In the genomic region with DNA sequence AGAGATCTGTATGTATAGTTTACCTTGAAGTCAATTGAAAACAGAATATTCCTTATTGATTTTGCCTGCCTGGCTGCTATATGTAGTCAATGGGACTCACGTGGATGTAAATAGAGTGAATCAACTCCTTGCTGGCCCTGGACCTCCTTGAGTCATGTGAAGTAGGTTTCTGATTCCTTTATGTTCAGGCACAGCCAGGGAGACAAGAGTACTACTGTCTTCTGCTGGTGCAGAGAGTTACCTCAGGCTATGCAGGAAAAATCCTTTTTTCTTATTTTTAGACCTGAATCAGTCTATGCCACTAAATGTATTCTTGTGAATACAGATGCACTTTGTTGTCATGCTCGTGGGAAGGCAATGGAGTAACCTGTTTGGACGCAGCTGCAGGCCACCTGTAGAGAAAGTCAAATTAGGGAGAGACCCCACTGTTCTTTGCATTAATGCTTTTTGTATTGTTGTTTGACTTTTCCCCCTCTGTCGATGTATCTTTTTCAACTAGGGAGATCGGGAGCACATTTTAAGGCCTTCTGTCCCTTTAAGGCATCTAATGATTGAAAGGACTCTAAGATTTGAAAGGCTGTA, we compare ENCODE assay signal across 1 cellular context.
TF ChIP-seq lines count a peak whose summit lies in the region.

No MANE protein-coding gene starts in this region.

TF ChIP-seq in WTC11, 78 proteins besides CTCF, POLR2A, EP300 and RAD21 (continued from another document):
- TF ChIP-seq TEAD1 (CRISPR knock-in tag; IDR thresholded peaks at IDR 0.05) (no peak), NFYB (CRISPR knock-in tag; conservative IDR thresholded peaks at IDR 0.05; ENCODE audit: low read depth) (no peak), IRF2 (CRISPR knock-in tag; IDR thresholded peaks at IDR 0.05; ENCODE audit: borderline replicate concordance, low read depth) (no peak), CREB1 (CRISPR knock-in tag; IDR thresholded peaks at IDR 0.05) (no peak), ZNF396 (CRISPR knock-in tag; IDR thresholded peaks at IDR 0.05; ENCODE audit: borderline replicate concordance) (no peak), MXD4 (CRISPR knock-in tag; IDR thresholded peaks at IDR 0.05; ENCODE audit: borderline replicate concordance) (no peak), JUN (CRISPR knock-in tag; IDR thresholded peaks at IDR 0.05) (no peak), ZNF671 (CRISPR knock-in tag; IDR thresholded peaks at IDR 0.05) (no peak)
- TF ChIP-seq, protein P1, sequence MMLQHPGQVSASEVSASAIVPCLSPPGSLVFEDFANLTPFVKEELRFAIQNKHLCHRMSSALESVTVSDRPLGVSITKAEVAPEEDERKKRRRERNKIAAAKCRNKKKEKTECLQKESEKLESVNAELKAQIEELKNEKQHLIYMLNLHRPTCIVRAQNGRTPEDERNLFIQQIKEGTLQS (CRISPR knock-in tag; conservative IDR thresholded peaks at IDR 0.05), result no peak
- TF ChIP-seq, protein P2, sequence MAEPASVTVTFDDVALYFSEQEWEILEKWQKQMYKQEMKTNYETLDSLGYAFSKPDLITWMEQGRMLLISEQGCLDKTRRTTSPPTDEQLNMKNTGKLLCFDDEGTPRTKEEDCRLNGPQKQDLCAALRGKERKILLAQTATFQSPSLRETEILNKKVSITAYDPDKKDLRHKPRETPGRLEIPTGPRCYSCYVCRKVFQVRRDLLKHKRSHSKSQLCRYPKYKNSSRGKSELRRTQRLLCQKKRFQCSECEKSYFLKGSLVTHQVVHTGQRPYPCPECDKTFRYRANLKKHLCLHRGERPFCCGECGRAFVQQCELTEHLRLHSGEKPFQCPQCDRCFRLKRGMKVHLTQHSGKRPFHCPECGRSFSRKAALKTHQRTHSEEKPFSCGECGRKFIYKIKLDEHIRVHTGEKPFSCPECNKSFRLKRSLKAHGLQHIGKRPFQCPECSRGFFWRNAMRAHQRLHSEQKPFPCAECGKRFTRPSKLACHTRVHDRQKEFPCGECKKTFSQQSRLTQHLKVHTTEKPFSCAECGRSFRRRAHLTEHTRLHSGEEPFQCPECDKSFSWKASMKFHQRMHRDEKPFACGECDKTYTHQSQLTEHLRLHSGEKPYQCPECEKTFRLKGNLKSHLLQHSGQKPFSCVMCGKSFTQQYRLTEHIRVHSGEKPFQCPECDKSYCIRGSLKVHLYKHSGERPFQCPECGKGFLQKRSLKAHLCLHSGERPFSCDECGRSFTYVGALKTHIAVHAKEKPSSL (CRISPR knock-in tag; conservative IDR thresholded peaks at IDR 0.05), result no peak
- TF ChIP-seq, protein P3, sequence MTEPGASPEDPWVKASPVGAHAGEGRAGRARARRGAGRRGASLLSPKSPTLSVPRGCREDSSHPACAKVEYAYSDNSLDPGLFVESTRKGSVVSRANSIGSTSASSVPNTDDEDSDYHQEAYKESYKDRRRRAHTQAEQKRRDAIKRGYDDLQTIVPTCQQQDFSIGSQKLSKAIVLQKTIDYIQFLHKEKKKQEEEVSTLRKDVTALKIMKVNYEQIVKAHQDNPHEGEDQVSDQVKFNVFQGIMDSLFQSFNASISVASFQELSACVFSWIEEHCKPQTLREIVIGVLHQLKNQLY (CRISPR knock-in tag; IDR thresholded peaks at IDR 0.05), result no peak
- TF ChIP-seq, protein P4, sequence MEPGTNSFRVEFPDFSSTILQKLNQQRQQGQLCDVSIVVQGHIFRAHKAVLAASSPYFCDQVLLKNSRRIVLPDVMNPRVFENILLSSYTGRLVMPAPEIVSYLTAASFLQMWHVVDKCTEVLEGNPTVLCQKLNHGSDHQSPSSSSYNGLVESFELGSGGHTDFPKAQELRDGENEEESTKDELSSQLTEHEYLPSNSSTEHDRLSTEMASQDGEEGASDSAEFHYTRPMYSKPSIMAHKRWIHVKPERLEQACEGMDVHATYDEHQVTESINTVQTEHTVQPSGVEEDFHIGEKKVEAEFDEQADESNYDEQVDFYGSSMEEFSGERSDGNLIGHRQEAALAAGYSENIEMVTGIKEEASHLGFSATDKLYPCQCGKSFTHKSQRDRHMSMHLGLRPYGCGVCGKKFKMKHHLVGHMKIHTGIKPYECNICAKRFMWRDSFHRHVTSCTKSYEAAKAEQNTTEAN (CRISPR knock-in tag; IDR thresholded peaks at IDR 0.05), result no peak
